2 cellular contexts compared by ENCODE assay signal in genomic region chr2:47907097-47907781, GRCh38.
A peak's percentile ranks its signal among the peaks of the same experiment; 100 is the strongest.
TF ChIP-seq lines count a peak whose summit lies in the region.

No MANE protein-coding gene starts in this region.

TF ChIP-seq in GM12878, 131 proteins besides CTCF, POLR2A, EP300 and RAD21 (continued from another document and continues in another):
- TF ChIP-seq ZNF687 (IDR thresholded peaks at IDR 0.05) (no peak), HDGF (IDR thresholded peaks at IDR 0.05) (no peak), BMI1 (IDR thresholded peaks at IDR 0.05; ENCODE audit: borderline replicate concordance) (no peak), SPI1 (IDR thresholded peaks at IDR 0.05; ENCODE audit: borderline replicate concordance, insufficient read depth, low read depth, low read length) (no peak), ATF7 (IDR thresholded peaks at IDR 0.05; ENCODE audit: low read depth) (0 out of 2 replicates have a peak, but pooled peaks have one; percentile 14), RB1 (IDR thresholded peaks at IDR 0.05; ENCODE audit: borderline replicate concordance) (0 out of 2 replicates have a peak, but pooled peaks have one; percentile 14), TAF1 (IDR thresholded peaks at IDR 0.05; ENCODE audit: borderline replicate concordance, low read depth, low read length) (no peak), YBX1 (IDR thresholded peaks at IDR 0.05) (no peak), ZNF592 (IDR thresholded peaks at IDR 0.05) (no peak), ESRRA (IDR thresholded peaks at IDR 0.05; ENCODE audit: low read length) (no peak), CEBPB (IDR thresholded peaks at IDR 0.05; ENCODE audit: borderline replicate concordance in 1 of 2, low read depth in 2 of 2, low read length in 2 of 2) (no peak), ZBTB40 (IDR thresholded peaks at IDR 0.05; ENCODE audit: borderline replicate concordance) (no peak), KLF5 (IDR thresholded peaks at IDR 0.05; ENCODE audit: partially characterized antibody) (no peak), CBFB (IDR thresholded peaks at IDR 0.05; ENCODE audit: low read depth) (no peak; the same call in 1 of the 2 replicates), ZNF622 (IDR thresholded peaks at IDR 0.05) (no peak)

TF ChIP-seq in HepG2, 621 proteins besides CTCF, POLR2A, EP300 and RAD21 (continued from another document):
- TF ChIP-seq POGK (CRISPR knock-in tag; conservative IDR thresholded peaks at IDR 0.05) (0 out of 2 replicates have a peak, but pooled peaks have one; percentile 35), DPF2 (CRISPR knock-in tag; IDR thresholded peaks at IDR 0.05; ENCODE audit: borderline replicate concordance, low read depth) (no peak), HNRNPLL (IDR thresholded peaks at IDR 0.05; ENCODE audit: low read depth, low read length, poor library complexity, severe bottlenecking) (no peak), ZNF800 (CRISPR knock-in tag; IDR thresholded peaks at IDR 0.05) (no peak), MED1 (CRISPR knock-in tag; IDR thresholded peaks at IDR 0.05) (no peak), IKZF5 (CRISPR knock-in tag; IDR thresholded peaks at IDR 0.05) (0 out of 2 replicates have a peak, but pooled peaks have one; percentile 6), ZSCAN20 (CRISPR knock-in tag; IDR thresholded peaks at IDR 0.05; ENCODE audit: borderline replicate concordance) (peak; percentile 6; the same call in 1 of the 2 replicates), ZNF512 (CRISPR knock-in tag; IDR thresholded peaks at IDR 0.05) (peak; percentile 69; the same call in 1 of the 2 replicates), DMAP1 (CRISPR knock-in tag; IDR thresholded peaks at IDR 0.05) (peak; percentile 39; the same call in 1 of the 2 replicates), ZNF460 (CRISPR knock-in tag; IDR thresholded peaks at IDR 0.05; ENCODE audit: borderline replicate concordance) (no peak), ZNF260 (CRISPR knock-in tag; IDR thresholded peaks at IDR 0.05; ENCODE audit: borderline replicate concordance, low read depth) (no peak), PITX1 (CRISPR knock-in tag; IDR thresholded peaks at IDR 0.05) (no peak), STAT6 (CRISPR knock-in tag; IDR thresholded peaks at IDR 0.05; ENCODE audit: borderline replicate concordance) (peak; percentile 75; the same call in 1 of the 2 replicates), PHF21A (CRISPR knock-in tag; IDR thresholded peaks at IDR 0.05) (peak; percentile 5; the same call in 1 of the 2 replicates), CSRNP2 (CRISPR knock-in tag; conservative IDR thresholded peaks at IDR 0.05; ENCODE audit: low read depth) (no peak), NFIC (IDR thresholded peaks at IDR 0.05; ENCODE audit: low read length) (0 out of 2 replicates have a peak, but pooled peaks have one; percentile 3), ZMYM2 (CRISPR knock-in tag; IDR thresholded peaks at IDR 0.05) (0 out of 2 replicates have a peak, but pooled peaks have one; percentile 11), ZBTB44 (CRISPR knock-in tag; IDR thresholded peaks at IDR 0.05) (no peak), ZNF136 (CRISPR knock-in tag; IDR thresholded peaks at IDR 0.05; ENCODE audit: low read depth) (no peak), ZNF619 (CRISPR knock-in tag; IDR thresholded peaks at IDR 0.05) (no peak), ATF3 (CRISPR knock-in tag; IDR thresholded peaks at IDR 0.05) (no peak), FOXO4 (CRISPR knock-in tag; conservative IDR thresholded peaks at IDR 0.05) (no peak), ZNF687 (CRISPR knock-in tag; IDR thresholded peaks at IDR 0.05) (no peak), ASH2L (IDR thresholded peaks at IDR 0.05; ENCODE audit: insufficient read length, low read depth, low read length) (no peak)
